In genomic region chr13:36888645-36889044, GRCh38 we compare ENCODE assay signal across 14 cellular contexts. TPM values are rescaled to one million over a fixed set of nuclear protein-coding genes. Genes with fewer than 3 reads are reported as not detected.
DNase-seq lines count a peak whose midpoint lies in the region; ATAC-seq and TF ChIP-seq lines count a peak whose summit lies in the region.
"Had no signal": no experiment of that assay in that cellular context is flagged by ENCODE, and none has a peak within 500 bp of the region (broad histone marks: within the 10 kb centered on the region; RNA-seq: fewer than 3 reads in every experiment).

No MANE protein-coding gene starts in this region.

- H3K79me2 ChIP-seq in PC-9 (ENCODE audit: low read depth) = no peaks in the 10 kb centered on the region

- H3F3A ChIP-seq in PC-9 (ENCODE audit: insufficient read depth, low read depth) = no peaks in the 10 kb centered on the region

- H3K27ac ChIP-seq in PC-9 (no peak overlapping the region), gastroesophageal sphincter (peak overlapping the region in 2 of 4 donors; percentile 53), thyroid gland (peak overlapping the region in 2 of 3 donors; percentile 24 to 65)
- H3K27ac ChIP-seq: BLaER1 treated with 17β-estradiol and CSF1 and Interleukin-3, amounts not matched to agents 10 nM and 100 nM had no signal

- H3K27me3 ChIP-seq in PC-9 (ENCODE audit: insufficient read depth, low read depth) (no peaks in the 10 kb centered on the region), gastroesophageal sphincter (no peaks in the 10 kb centered on the region), thyroid gland (no peaks in the 10 kb centered on the region)
- H3K27me3 ChIP-seq: BLaER1 treated with 17β-estradiol and CSF1 and Interleukin-3, amounts not matched to agents 10 nM and 100 nM had no signal

- peaks cover 5% of the 10 kb centered on the region for H3K36me3 Mint-ChIP-seq in type B pancreatic cell

- no peak for TF ChIP-seq EP300 in gastroesophageal sphincter (IDR thresholded peaks at IDR 0.05)

- H3K36me3 ChIP-seq in PC-9 (ENCODE audit: low read depth) = no peaks in the 10 kb centered on the region
- H3K36me3 ChIP-seq in gastroesophageal sphincter = no peaks in the 10 kb centered on the region
- no peaks in the 10 kb centered on the region for H3K36me3 ChIP-seq in thyroid gland
- H3K36me3 ChIP-seq: BLaER1 treated with 17β-estradiol and CSF1 and Interleukin-3, amounts not matched to agents 10 nM and 100 nM had no signal

- TF ChIP-seq POLR2A in gastroesophageal sphincter (IDR thresholded peaks at IDR 0.05) = no peak
- no peak for TF ChIP-seq POLR2A in thyroid gland (IDR thresholded peaks at IDR 0.05)

- H3K9me3 ChIP-seq in PC-9 (ENCODE audit: insufficient read depth, low read depth) = no peaks in the 10 kb centered on the region
- H3K9me3 ChIP-seq in gastroesophageal sphincter = no peaks in the 10 kb centered on the region
- no peaks in the 10 kb centered on the region for H3K9me3 ChIP-seq in thyroid gland

- peak overlapping the region; percentile 22; the same call in 1 of the 2 replicates for H2AFZ ChIP-seq in PC-9

- peaks cover 4% of the 10 kb centered on the region for H3K27me3 Mint-ChIP-seq in type B pancreatic cell

- no peak for TF ChIP-seq CTCF in PC-9 (conservative IDR thresholded peaks at IDR 0.05)
- TF ChIP-seq CTCF in gastroesophageal sphincter (IDR thresholded peaks at IDR 0.05) = no peak
- no peak for TF ChIP-seq CTCF in thyroid gland (IDR thresholded peaks at IDR 0.05)
- no peak for TF ChIP-seq CTCF in type B pancreatic cell (conservative IDR thresholded peaks at IDR 0.05)

- H3K9me3 Mint-ChIP-seq in type B pancreatic cell = no peaks in the 10 kb centered on the region

- H3K4me2 ChIP-seq in PC-9 = no peak overlapping the region

- intact Hi-C loops in PC-9 (cut with micrococcal nuclease; ENCODE audit: unreplicated experiment) = no loop called here
- intact Hi-C loops in thyroid gland (cut with DNase I) = no loop called here

- ATAC-seq in gastroesophageal sphincter = peak; percentile 28
- ATAC-seq in GM18517 (IDR thresholded peaks at IDR 0.05; ENCODE audit: unreplicated experiment) = no peak
- ATAC-seq in HG03039 (IDR thresholded peaks at IDR 0.05; ENCODE audit: unreplicated experiment) = no peak
- ATAC-seq: K562 had no signal

- BruUV-seq in PC-9 (replicated peaks; lab: Mats Ljungman, UMichigan) = no TSS peak

- CTCF ChIA-PET in PC-9 (lab: Charles Lee) = no interaction called here

- no peak overlapping the region for H3K4me3 Mint-ChIP-seq in type B pancreatic cell

- H3K4me1 Mint-ChIP-seq in type B pancreatic cell (ENCODE audit: unreplicated experiment) = peaks cover 53% of the 10 kb centered on the region

- H3K9me2 ChIP-seq in PC-9 (ENCODE audit: insufficient read depth) = no peaks in the 10 kb centered on the region

- H3K4me1 ChIP-seq in PC-9 (replicated peaks; ENCODE audit: insufficient read depth) = no peaks in the 10 kb centered on the region
- peaks cover 0 to 39% (median 12%) of the 10 kb centered on the region in 3 donors for H3K4me1 ChIP-seq in gastroesophageal sphincter
- peaks cover 58 to 73% of the 10 kb centered on the region in 2 donors for H3K4me1 ChIP-seq in thyroid gland

- no peak overlapping the region for H3K4me3 ChIP-seq in PC-9
- H3K4me3 ChIP-seq in gastroesophageal sphincter = no peak overlapping the region
- no peak overlapping the region for H3K4me3 ChIP-seq in thyroid gland (replicated peaks in 1 of 3)
- H3K4me3 ChIP-seq: BLaER1 treated with 17β-estradiol and CSF1 and Interleukin-3, amounts not matched to agents 10 nM and 100 nM; K562 had no signal

- peak in 2 of 3 experiments; percentile 64 to 84 for DNase-seq in NCI-H1417 (lab: John Stamatoyannopoulos, UW)
- DNase-seq in NCI-H1417 treated with DMSO at 0.1 percent for 48 hours (lab: John Stamatoyannopoulos, UW) = no peak
- no peak for DNase-seq in PC-9
- no peak for DNase-seq in thyroid gland
- no peak for DNase-seq in type B pancreatic cell (ENCODE audit: extremely low spot score, unreplicated experiment)
- DNase-seq: NCI-H1105 treated with DMSO at 0.1 percent for 48 hours, NCI-H1930, NCI-H2227 treated with DMSO at 0.1 percent for 48 hours, NCI-H526 had no signal

- POLR2A ChIA-PET in PC-9 (lab: Charles Lee; ENCODE audit: unreplicated experiment) = no interaction called here

- 59 to 69% methylated on average over 3 of the region's 3 CpGs for WGBS in gastroesophageal sphincter (ENCODE audit: low coverage in 1 of 2), 2 donors
- 56 to 62% methylated on average over 3 of the region's 3 CpGs for WGBS in thyroid gland, 2 donors

- H3K27ac Mint-ChIP-seq in type B pancreatic cell = no peak overlapping the region

- no peaks in the 10 kb centered on the region for H4K20me1 ChIP-seq in PC-9 (ENCODE audit: insufficient read depth)
- H4K20me1 ChIP-seq: BLaER1 treated with 17β-estradiol and CSF1 and Interleukin-3, amounts not matched to agents 10 nM and 100 nM had no signal

RNA-seq across cellular contexts. Expression of gene SMAD9, which starts 31.4 kb away (rescaled TPM):
- 0.94 and 1.4 TPM in 2 replicates for total RNA-seq in PC-9 (2021)
- 10 to 100 TPM; 47.3 to 93.7 (median 59.7) TPM for total RNA-seq in gastroesophageal sphincter
- total RNA-seq in thyroid gland = 100 to 1,000 TPM in 2 of 4 donors, 10 to 100 TPM in 2; 83.0 to 110 (median 102) TPM
- 12.2 and 19.7 TPM in 2 replicates for total RNA-seq in type B pancreatic cell (ENCODE audit: low replicate concordance)

Comparison
In these comparisons a context has a peak if more than half of its experiments do, and no peak if none do; other contexts are left out.
1. DNase-seq: peak in NCI-H1417 (2 of 3); none in NCI-H1417 treated with DMSO at 0.1 percent for 48 hours (single experiment), PC-9 (0 of 2), thyroid gland (0 of 2) and type B pancreatic cell (single experiment).